In genomic region chr16:75496546-75496945, GRCh38 we compare ENCODE assay signal across 22 cellular contexts. TPM values are rescaled to one million over a fixed set of nuclear protein-coding genes. Genes with fewer than 3 reads are reported as not detected.
"Had no signal": no experiment of that assay in that cellular context is flagged by ENCODE, and none has a peak within 500 bp of the region (broad histone marks: within the 10 kb centered on the region; RNA-seq: fewer than 3 reads in every experiment).

No MANE protein-coding gene starts in this region.

- H3K4me1 ChIP-seq: right lobe of liver, testis had no signal

- H3K9me3 Mint-ChIP-seq: naive thymus-derived CD4-positive, alpha-beta T cell; stimulated activated naive B cell treated with anti-CD40 and anti-IgM and Interleukin-4, amounts not matched to agents 10 μg/mL and 1 μg/mL and 100 μg/mL, for 72 hours; stimulated activated naive CD8-positive, alpha-beta T cell treated with anti-CD3 and anti-CD28 coated beads, Interleukin-15, amount 100 ng/mL, for 72 hours had no signal

- DNase-seq: cortex of kidney; effector CD8-positive, alpha-beta T cell; heart right ventricle; hypothalamus; kidney glomerular epithelial cell; mammary epithelial cell; naive thymus-derived CD4-positive, alpha-beta T cell; right lobe of liver; stimulated activated CD4-positive, alpha-beta T cell treated with anti-CD3 and anti-CD28 coated beads, Interleukin-2, amount 100 ng/mL, for 24 hours; stimulated activated CD4-positive, alpha-beta T cell treated with anti-CD3 and anti-CD28 coated beads, Interleukin-4, amount 100 ng/mL, for 4 hours; stimulated activated naive B cell treated with anti-CD40 and anti-IgM and Interleukin-4, amounts not matched to agents 10 μg/mL and 1 μg/mL and 100 μg/mL, for 72 hours; stimulated activated naive CD8-positive, alpha-beta T cell treated with anti-CD3 and anti-CD28 coated beads, Interleukin-15, amount 100 ng/mL, for 72 hours; testis had no signal

- H3K27me3 ChIP-seq: right lobe of liver, testis had no signal

- H3K4me3 Mint-ChIP-seq: naive thymus-derived CD4-positive, alpha-beta T cell; stimulated activated naive B cell treated with anti-CD40 and anti-IgM and Interleukin-4, amounts not matched to agents 10 μg/mL and 1 μg/mL and 100 μg/mL, for 72 hours; stimulated activated naive CD8-positive, alpha-beta T cell treated with anti-CD3 and anti-CD28 coated beads, Interleukin-15, amount 100 ng/mL, for 72 hours had no signal

- H3K36me3 Mint-ChIP-seq: naive thymus-derived CD4-positive, alpha-beta T cell had no signal

- H3K27ac ChIP-seq: heart right ventricle, parathyroid adenoma, prostate gland, right lobe of liver, testis, tibial nerve had no signal

- H3K27ac Mint-ChIP-seq: naive thymus-derived CD4-positive, alpha-beta T cell; stimulated activated naive B cell treated with anti-CD40 and anti-IgM and Interleukin-4, amounts not matched to agents 10 μg/mL and 1 μg/mL and 100 μg/mL, for 72 hours; stimulated activated naive CD8-positive, alpha-beta T cell treated with anti-CD3 and anti-CD28 coated beads, Interleukin-15, amount 100 ng/mL, for 72 hours had no signal

- ATAC-seq: heart right ventricle; naive thymus-derived CD4-positive, alpha-beta T cell; right lobe of liver; stimulated activated naive B cell treated with anti-CD40 and anti-IgM and Interleukin-4, amounts not matched to agents 10 μg/mL and 1 μg/mL and 100 μg/mL, for 72 hours; stimulated activated naive CD8-positive, alpha-beta T cell treated with anti-CD3 and anti-CD28 coated beads, Interleukin-15, amount 100 ng/mL, for 72 hours had no signal

- H3K9me3 ChIP-seq: heart right ventricle, prostate gland, right lobe of liver, testis, tibial nerve had no signal

- H3K4me3 ChIP-seq: dorsolateral prefrontal cortex, heart right ventricle, prostate gland, right lobe of liver, tibial nerve had no signal

RNA-seq across cellular contexts. Expression of gene CHST6, which starts 1.3 kb away (rescaled TPM):
- total RNA-seq: mononuclear cell, subcutaneous adipose tissue had no signal
- polyA plus RNA-seq: liver; naive thymus-derived CD4-positive, alpha-beta T cell had no signal

RNA-seq across cellular contexts. Expression of gene CHST5, which starts 39.4 kb away (rescaled TPM):
- total RNA-seq: liver; mesenteric fat pad; naive thymus-derived CD4-positive, alpha-beta T cell; right lobe of liver; skeletal muscle tissue had no signal
- polyA plus RNA-seq: liver; naive thymus-derived CD4-positive, alpha-beta T cell had no signal
